In the genomic region with DNA sequence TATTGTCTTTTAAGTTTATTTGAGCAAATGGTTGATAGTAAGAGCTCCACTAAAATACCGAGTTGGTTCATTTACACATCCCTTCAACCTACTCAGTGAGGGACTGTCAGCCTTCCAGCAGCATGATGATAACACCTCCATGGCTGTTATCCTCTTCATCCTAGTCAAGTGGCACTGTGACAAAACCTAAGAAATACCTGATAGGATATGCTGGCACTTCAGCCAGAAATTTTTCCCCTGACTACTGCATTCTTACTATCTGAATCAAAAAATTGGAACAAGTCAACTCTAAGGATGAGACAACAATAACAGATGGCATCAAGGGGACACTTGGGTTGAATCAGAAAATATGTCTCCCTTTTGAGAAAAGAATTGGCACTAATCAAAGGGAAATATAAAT, we compare ENCODE assay signal across 28 cellular contexts.
"Had no signal": no experiment of that assay in that cellular context is flagged by ENCODE, and none has a peak within 500 bp of the region (broad histone marks: within the 10 kb centered on the region; RNA-seq: fewer than 3 reads in every experiment).

No MANE protein-coding gene starts in this region.

- H3K36me3 ChIP-seq: breast epithelium, lower lobe of right lung, neural progenitor cell, spleen, tibial nerve had no signal

- H3K4me1 ChIP-seq: breast epithelium had no signal

- H3K27me3 Mint-ChIP-seq: activated naive CD8-positive, alpha-beta T cell treated with anti-CD3 and anti-CD28 coated beads, Interleukin-2, amount 10 ng/mL, durations not matched to agents 7 days and 5 days had no signal

- H3K4me3 ChIP-seq: breast epithelium, lower lobe of right lung, neural progenitor cell, spleen, tibial nerve had no signal

- H3K27ac Mint-ChIP-seq: activated B cell treated with CpG ODN at 0.5 μM for 24 hours; activated CD4-positive, alpha-beta T cell treated with anti-CD3 and anti-CD28 coated beads for 36 hours; activated naive CD8-positive, alpha-beta T cell treated with anti-CD3 and anti-CD28 coated beads, Interleukin-2, amount 10 ng/mL, durations not matched to agents 7 days and 5 days; activated T-helper 2 cell treated with anti-CD3 and anti-CD28 coated beads, Interferon-gamma antibody, Interleukin-2, Interleukin-4, amounts not matched to agents 10 μg/mL and 5 μg/mL and 100 μg/mL, durations not matched to agents 14 hours and 24 hours and 36 hours; endodermal cell; naive thymus-derived CD8-positive, alpha-beta T cell; neural progenitor cell; progenitor cell of endocrine pancreas; T-helper 1 cell treated with Interleukin-12 subunit alpha and Interleukin-12 subunit beta and Interleukin-4 antibody, amounts not matched to agents 30 μg/mL and 1 μg/mL, for 36 hours had no signal

- H3K27ac ChIP-seq: breast epithelium, lower lobe of right lung, neural progenitor cell, spleen, tibial nerve had no signal

- ATAC-seq: activated CD4-positive, alpha-beta T cell treated with anti-CD3 and anti-CD28 coated beads for 36 hours; activated T-cell treated with anti-CD3 and anti-CD28 coated beads, Interleukin-2, amount 50 U/mL, for 4 hours; lower lobe of right lung; naive thymus-derived CD8-positive, alpha-beta T cell had no signal

- H3K9me3 ChIP-seq: breast epithelium, lower lobe of right lung, tibial nerve had no signal

- H3K4me2 ChIP-seq: neural progenitor cell had no signal

- H3K4me3 Mint-ChIP-seq: activated B cell treated with CpG ODN at 0.5 μM for 24 hours; activated CD4-positive, alpha-beta T cell treated with anti-CD3 and anti-CD28 coated beads for 36 hours; activated naive CD8-positive, alpha-beta T cell treated with anti-CD3 and anti-CD28 coated beads, Interleukin-2, amount 10 ng/mL, durations not matched to agents 7 days and 5 days; activated T-cell treated with anti-CD3 and anti-CD28 coated beads, Interleukin-2, amount 50 U/mL, for 4 hours; central memory CD8-positive, alpha-beta T cell; endodermal cell; naive thymus-derived CD8-positive, alpha-beta T cell; neural progenitor cell; T-helper 1 cell treated with Interleukin-12 subunit alpha and Interleukin-12 subunit beta and Interleukin-4 antibody, amounts not matched to agents 30 μg/mL and 1 μg/mL, for 36 hours had no signal

- H3K27me3 ChIP-seq: breast epithelium, neural progenitor cell, spleen, tibial nerve had no signal

- H3K9me3 Mint-ChIP-seq: activated B cell treated with CpG ODN at 0.5 μM for 24 hours; activated naive CD8-positive, alpha-beta T cell treated with anti-CD3 and anti-CD28 coated beads, Interleukin-2, amount 10 ng/mL, durations not matched to agents 7 days and 5 days; activated T-helper 2 cell treated with anti-CD3 and anti-CD28 coated beads, Interferon-gamma antibody, Interleukin-2, Interleukin-4, amounts not matched to agents 10 μg/mL and 5 μg/mL and 100 μg/mL, durations not matched to agents 14 hours and 24 hours and 36 hours; endodermal cell; neural progenitor cell; T-helper 1 cell treated with Interleukin-12 subunit alpha and Interleukin-12 subunit beta and Interleukin-4 antibody, amounts not matched to agents 30 μg/mL and 1 μg/mL, for 36 hours had no signal

- H2AFZ ChIP-seq: neural progenitor cell had no signal

- DNase-seq: activated B cell treated with CpG ODN at 0.5 μM for 24 hours; activated CD4-positive, alpha-beta T cell treated with anti-CD3 and anti-CD28 coated beads for 36 hours; activated CD4-positive, alpha-beta T cell treated with anti-CD3 and anti-CD28 coated beads, Interleukin-2, amount 50 U/mL, for 4 hours; activated CD8-positive, alpha-beta memory T cell treated with anti-CD3 and anti-CD28 coated beads for 24 hours; activated CD8-positive, alpha-beta memory T cell treated with anti-CD3 and anti-CD28 coated beads, Interleukin-2, amount 50 U/mL, for 48 hours; activated naive CD4-positive, alpha-beta T cell treated with Interleukin-2 at 50 U/mL for 16 hours; activated naive CD8-positive, alpha-beta T cell treated with anti-CD3 and anti-CD28 coated beads, Interleukin-2, amount 10 ng/mL, durations not matched to agents 7 days and 5 days; activated T-cell treated with anti-CD3 and anti-CD28 coated beads, Interleukin-2, amount 50 U/mL, for 4 hours; amniotic stem cell; cortex of kidney; endodermal cell; foreskin fibroblast; kidney; lower lobe of right lung; mesendoderm; naive thymus-derived CD8-positive, alpha-beta T cell; retina; spleen; stimulated activated CD4-positive, alpha-beta T cell treated with anti-CD3 and anti-CD28 coated beads, Interleukin-4, amount 100 ng/mL, for 1 hour; stimulated activated naive CD4-positive, alpha-beta T cell treated with Interleukin-2 at 50 U/mL for 16 hours; T1000 had no signal

- H3K9ac ChIP-seq: neural progenitor cell had no signal

- H3K4me1 Mint-ChIP-seq: activated B cell treated with CpG ODN at 0.5 μM for 24 hours; activated CD4-positive, alpha-beta T cell treated with anti-CD3 and anti-CD28 coated beads for 36 hours; activated naive CD8-positive, alpha-beta T cell treated with anti-CD3 and anti-CD28 coated beads, Interleukin-2, amount 10 ng/mL, durations not matched to agents 7 days and 5 days; central memory CD8-positive, alpha-beta T cell had no signal

- H3K36me3 Mint-ChIP-seq: activated naive CD8-positive, alpha-beta T cell treated with anti-CD3 and anti-CD28 coated beads, Interleukin-2, amount 10 ng/mL, durations not matched to agents 7 days and 5 days; naive thymus-derived CD8-positive, alpha-beta T cell; neural progenitor cell had no signal
